ENCODE assay signal across 7 cellular contexts in genomic region chr9:41219831-41220230, GRCh38. TPM values are rescaled to one million over a fixed set of nuclear protein-coding genes. Genes with fewer than 3 reads are reported as not detected.
DNase-seq lines count a peak whose midpoint lies in the region; ATAC-seq and TF ChIP-seq lines count a peak whose summit lies in the region.
"Not testable (repeated sequence)": the region's sequence is repeated elsewhere in the genome, so short reads cannot be mapped to it uniquely, and the experiment has no call there.

No MANE protein-coding gene starts in this region.

- DNase-seq in Ammon's horn (ENCODE audit: low spot score) (peak; percentile 62), G401 (ENCODE audit: low spot score) (peak; percentile 87), body of pancreas (peak in 3 of 4 donors; percentile 12 to 45 (median 32)), cerebellar cortex (ENCODE audit: low spot score) (peak; percentile 83), dorsolateral prefrontal cortex (peak in 7 of 10 donors; percentile 6 to 66 (median 49)), posterior vena cava (ENCODE audit: low spot score) (peak; percentile 55), superior temporal gyrus (ENCODE audit: extremely low spot score) (peak; percentile 14)

- H3K27me3 ChIP-seq in body of pancreas, dorsolateral prefrontal cortex: not testable (repeated sequence)

- not testable (repeated sequence) for H3K36me3 ChIP-seq in body of pancreas (replicated peaks in 1 of 2; ENCODE audit: insufficient read depth in 1 of 2, low read depth in 2 of 2)

- intact Hi-C loops in body of pancreas (cut with DNase I); dorsolateral prefrontal cortex (cut with DNase I); posterior vena cava (cut with DNase I): not testable (repeated sequence)

- H3K4me3 ChIP-seq in body of pancreas, dorsolateral prefrontal cortex: not testable (repeated sequence)

- not testable (repeated sequence) for H3K9me3 ChIP-seq in body of pancreas

- H3K27ac ChIP-seq in body of pancreas, dorsolateral prefrontal cortex: not testable (repeated sequence)

- ATAC-seq in body of pancreas: not testable (repeated sequence)

- 47 to 50% methylated on average over 1 to 2 of the region's 4 CpGs for WGBS in body of pancreas, 2 donors

- in situ Hi-C loops in G401 (cut with HindIII; ENCODE audit: low sequenced_read_pairs): not testable (repeated sequence)

- not testable (repeated sequence) for H3K4me1 ChIP-seq in body of pancreas

- TF ChIP-seq CTCF in body of pancreas (IDR thresholded peaks at IDR 0.05); dorsolateral prefrontal cortex (IDR thresholded peaks at IDR 0.05 in 54 of 56, conservative IDR thresholded peaks at IDR 0.05 in 2 of 56; ENCODE audit: low read depth in 1 of 56, partially characterized antibody in 56 of 56): not testable (repeated sequence)

- not testable (repeated sequence) for TF ChIP-seq POLR2A in body of pancreas (IDR thresholded peaks at IDR 0.05)

RNA-seq across cellular contexts. Expression of gene ZNG1F, which starts 30.7 kb away (rescaled TPM):
- 1.0 and 2.5 TPM in 2 replicates for total RNA-seq in G401 (2014; rRNA removed; shearing (Covaris generic))
- total RNA-seq in body of pancreas (10 to 100 TPM in 1 of 2 donors, 1 to 10 TPM in 1; 9.3 to 19.8 TPM), dorsolateral prefrontal cortex (10 to 100 TPM in 119 of 120 experiments, 1 to 10 TPM in 1; 9.0 to 48.8 (median 27.2) TPM), posterior vena cava (1 to 10 TPM; 5.3 to 9.5 TPM)

Comparison
In these comparisons a context has a peak if more than half of its experiments do, and no peak if none do; other contexts are left out.
1. DNase-seq: peak in every context shown above with its lines; median percentile 87 in G401; 83 in cerebellar cortex; 62 in Ammon's horn; 55 in posterior vena cava; 49 in dorsolateral prefrontal cortex; 32 in body of pancreas; 14 in superior temporal gyrus.